In the genomic region with DNA sequence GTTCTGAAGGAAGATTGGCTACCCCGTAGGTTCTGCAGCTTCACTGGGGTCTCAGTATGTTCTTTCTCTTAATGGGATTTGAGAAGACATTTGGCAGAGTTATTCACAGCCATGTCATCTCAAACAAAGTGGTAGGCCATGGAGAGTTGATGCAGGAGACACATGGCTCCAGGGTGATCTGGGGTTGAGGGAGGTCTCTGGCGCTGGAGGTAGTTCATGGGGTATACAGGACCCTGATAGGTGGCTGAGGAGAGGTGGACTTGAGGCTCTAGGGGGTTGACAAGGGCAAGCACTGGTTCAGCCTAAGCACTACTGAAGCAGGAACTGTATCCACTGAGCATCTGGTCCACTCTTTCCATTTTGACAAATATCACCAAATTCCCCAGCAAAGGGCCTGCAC, we compare ENCODE assay signal across 27 cellular contexts.
"Had no signal": no experiment of that assay in that cellular context is flagged by ENCODE, and none has a peak within 500 bp of the region (broad histone marks: within the 10 kb centered on the region; RNA-seq: fewer than 3 reads in every experiment).

No MANE protein-coding gene starts in this region.

- H3K27ac Mint-ChIP-seq: natural killer cell; nephron; neural progenitor cell; progenitor cell of endocrine pancreas; stimulated activated effector memory CD8-positive, alpha-beta T cell treated with anti-CD3 and anti-CD28 coated beads, Interleukin-12 subunit alpha, Interleukin-12 subunit beta, amount 100 ng/mL, for 72 hours; stimulated activated naive B cell treated with anti-CD40 and anti-IgM and Interleukin-4, amounts not matched to agents 10 μg/mL and 1 μg/mL and 100 μg/mL, for 72 hours; stimulated activated naive CD8-positive, alpha-beta T cell treated with anti-CD3 and anti-CD28 coated beads, Interleukin-15, Interleukin-2, amounts not matched to agents 100 ng/mL and 50 ng/mL, for 24 hours had no signal

- H3K4me3 Mint-ChIP-seq: natural killer cell; nephron; neural progenitor cell; stimulated activated effector memory CD8-positive, alpha-beta T cell treated with anti-CD3 and anti-CD28 coated beads, Interleukin-12 subunit alpha, Interleukin-12 subunit beta, amount 100 ng/mL, for 72 hours; stimulated activated naive B cell treated with anti-CD40 and anti-IgM and Interleukin-4, amounts not matched to agents 10 μg/mL and 1 μg/mL and 100 μg/mL, for 72 hours; stimulated activated naive CD8-positive, alpha-beta T cell treated with anti-CD3 and anti-CD28 coated beads, Interleukin-15, Interleukin-2, amounts not matched to agents 100 ng/mL and 50 ng/mL, for 24 hours had no signal

- DNase-seq: natural killer cell; occipital lobe; ovary; posterior cingulate gyrus; psoas muscle; right cardiac atrium; right lobe of liver; sigmoid colon; small intestine; stimulated activated CD4-positive, alpha-beta T cell treated with anti-CD3 and anti-CD28 coated beads, Interleukin-15, amount 100 ng/mL, for 24 hours; stimulated activated CD4-positive, alpha-beta T cell treated with anti-CD3 and anti-CD28 coated beads, Interleukin-2, amount 100 ng/mL, for 24 hours; stimulated activated CD4-positive, alpha-beta T cell treated with anti-CD3 and anti-CD28 coated beads, Interleukin-2, amount 100 ng/mL, for 48 hours; stimulated activated CD4-positive, alpha-beta T cell treated with anti-CD3 and anti-CD28 coated beads, Interleukin-4, amount 100 ng/mL, for 24 hours; stimulated activated naive B cell treated with anti-CD40 and anti-IgM and Interleukin-4, amounts not matched to agents 10 μg/mL and 1 μg/mL and 100 μg/mL, for 72 hours; stimulated activated naive CD4-positive, alpha-beta T cell treated with Interleukin-2 at 50 U/mL for 16 hours; stomach; thyroid gland; trophoblast cell; upper lobe of left lung had no signal

- H3K4me1 Mint-ChIP-seq: natural killer cell; nephron; neural progenitor cell; stimulated activated effector memory CD8-positive, alpha-beta T cell treated with anti-CD3 and anti-CD28 coated beads, Interleukin-12 subunit alpha, Interleukin-12 subunit beta, amount 100 ng/mL, for 72 hours; stimulated activated naive B cell treated with anti-CD40 and anti-IgM and Interleukin-4, amounts not matched to agents 10 μg/mL and 1 μg/mL and 100 μg/mL, for 72 hours had no signal

- H3K4me1 ChIP-seq: neural progenitor cell, parathyroid adenoma, psoas muscle, right lobe of liver, sigmoid colon, stomach, thyroid gland, tibial nerve, upper lobe of left lung had no signal

- H3K4me3 ChIP-seq: neural progenitor cell, ovary, psoas muscle, right lobe of liver, sigmoid colon, stomach, thoracic aorta, thyroid gland, tibial nerve, upper lobe of left lung had no signal

- H3K27me3 ChIP-seq: neural progenitor cell, ovary, right lobe of liver, thyroid gland, tibial nerve, upper lobe of left lung had no signal

- H3K9me3 Mint-ChIP-seq: nephron; neural progenitor cell; stimulated activated effector memory CD8-positive, alpha-beta T cell treated with anti-CD3 and anti-CD28 coated beads, Interleukin-12 subunit alpha, Interleukin-12 subunit beta, amount 100 ng/mL, for 72 hours; stimulated activated naive CD8-positive, alpha-beta T cell treated with anti-CD3 and anti-CD28 coated beads, Interleukin-15, Interleukin-2, amounts not matched to agents 100 ng/mL and 50 ng/mL, for 24 hours had no signal

- H3K36me3 Mint-ChIP-seq: natural killer cell; neural progenitor cell; stimulated activated effector memory CD8-positive, alpha-beta T cell treated with anti-CD3 and anti-CD28 coated beads, Interleukin-12 subunit alpha, Interleukin-12 subunit beta, amount 100 ng/mL, for 72 hours; stimulated activated naive B cell treated with anti-CD40 and anti-IgM and Interleukin-4, amounts not matched to agents 10 μg/mL and 1 μg/mL and 100 μg/mL, for 72 hours had no signal

- ATAC-seq: natural killer cell; psoas muscle; right cardiac atrium; right lobe of liver; stimulated activated effector memory CD8-positive, alpha-beta T cell treated with anti-CD3 and anti-CD28 coated beads, Interleukin-12 subunit alpha, Interleukin-12 subunit beta, amount 100 ng/mL, for 72 hours; stimulated activated naive B cell treated with anti-CD40 and anti-IgM and Interleukin-4, amounts not matched to agents 10 μg/mL and 1 μg/mL and 100 μg/mL, for 72 hours had no signal

- H3K36me3 ChIP-seq: neural progenitor cell, ovary, right lobe of liver, sigmoid colon, stomach, thoracic aorta, thyroid gland, tibial nerve, upper lobe of left lung had no signal

- H3K27ac ChIP-seq: neural progenitor cell, ovary, parathyroid adenoma, psoas muscle, right lobe of liver, sigmoid colon, stomach, thoracic aorta, thyroid gland, tibial nerve, upper lobe of left lung had no signal

- H3K9me3 ChIP-seq: ovary, psoas muscle, right lobe of liver, sigmoid colon, thoracic aorta, thyroid gland, tibial nerve, upper lobe of left lung had no signal
